In the genomic region with DNA sequence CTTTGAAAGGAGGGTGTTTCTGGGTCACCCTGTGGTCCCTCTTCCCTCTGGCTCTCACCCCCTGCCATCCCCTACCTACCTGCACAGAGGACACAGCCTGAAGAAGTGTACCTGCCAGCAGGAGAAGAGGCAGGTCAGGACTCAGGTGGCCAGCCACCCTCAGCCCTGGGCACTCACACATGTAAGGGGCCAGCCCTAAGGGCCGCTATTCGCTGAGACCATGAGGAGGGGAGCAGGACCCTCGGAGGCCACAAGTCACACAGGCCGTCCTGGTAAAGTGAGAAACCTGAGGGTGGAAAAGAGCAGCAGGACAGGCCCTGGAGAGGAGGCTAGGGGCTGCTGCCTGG, we compare ENCODE assay signal across 8 cellular contexts. TPM values are rescaled to one million over a fixed set of nuclear protein-coding genes. Genes with fewer than 3 reads are reported as not detected.
A peak's percentile ranks its signal among the peaks of the same experiment; 100 is the strongest.
DNase-seq lines count a peak whose midpoint lies in the region; ATAC-seq and TF ChIP-seq lines count a peak whose summit lies in the region.

No MANE protein-coding gene starts in this region.

- H3K36me3 Mint-ChIP-seq in endodermal cell (ENCODE audit: low read depth), result peaks cover 26% of the 10 kb centered on the region

- H3K4me1 ChIP-seq in endodermal cell (ENCODE audit: control insufficient read depth, insufficient read depth, low read length) (no peaks in the 10 kb centered on the region), ovary (ENCODE audit: insufficient read depth) (peaks cover 12% of the 10 kb centered on the region)

- H3K36me3 ChIP-seq in endodermal cell (ENCODE audit: control insufficient read depth, insufficient read depth, low read length) (peaks cover 29% of the 10 kb centered on the region), ovary (no peaks in the 10 kb centered on the region)

- H3K9me3 ChIP-seq in endodermal cell (ENCODE audit: control insufficient read depth, low read length) (no peaks in the 10 kb centered on the region), ovary (no peaks in the 10 kb centered on the region)

- H3K4me3 ChIP-seq in GM12864 (ENCODE audit: low read depth, low read length) (peak overlapping the region; percentile 90), LNCaP clone FGC (ENCODE audit: low read depth, low read length) (peak overlapping the region; percentile 84), endodermal cell (ENCODE audit: low read length) (peak overlapping the region; percentile 84), ovary (peak overlapping the region; percentile 61)

- H3K4me1 Mint-ChIP-seq in endodermal cell, result peaks cover 13% of the 10 kb centered on the region

- H3K4me3 Mint-ChIP-seq in endodermal cell, result peak overlapping the region; percentile 76

- no peak for TF ChIP-seq EP300 in ovary (IDR thresholded peaks at IDR 0.05)

- no peak for DNase-seq in GM12864 (ENCODE audit: low read depth)
- no peak for DNase-seq in LNCaP clone FGC (ENCODE audit: low read depth)
- no peak for DNase-seq in endodermal cell
- DNase-seq in ovary, result no peak
- DNase-seq in SKM-1 (lab: John Stamatoyannopoulos, UW; ENCODE audit: unreplicated experiment), result no peak
- DNase-seq in hypothalamus (lab: John Stamatoyannopoulos, UW), result no peak

- 13 to 32% methylated on average over 4 of the region's 4 CpGs for WGBS in endodermal cell (ENCODE audit: insufficient coverage in 1 of 2, insufficient read length in 1 of 2), 2 experiments
- WGBS in ovary, 3 donors, result 10 to 12% (median 10%) methylated on average over 4 of the region's 4 CpGs

- no peak for TF ChIP-seq POLR2A in ovary (IDR thresholded peaks at IDR 0.05)

- peak overlapping the region; percentile 67 for H3K9ac ChIP-seq in endodermal cell (ENCODE audit: extremely low read depth, low read length, poor library complexity, severe bottlenecking)

- H3K27ac Mint-ChIP-seq in endodermal cell, result peak overlapping the region; percentile 94

- no peak overlapping the region for H3K27ac ChIP-seq in endodermal cell (ENCODE audit: low read depth, low read length)
- peak overlapping the region; percentile 56 to 76 for H3K27ac ChIP-seq in ovary

- ATAC-seq in GM19328 (IDR thresholded peaks at IDR 0.05; ENCODE audit: unreplicated experiment) (no peak), HG02610 (IDR thresholded peaks at IDR 0.05; ENCODE audit: unreplicated experiment) (no peak)

- H3K27me3 Mint-ChIP-seq in endodermal cell (ENCODE audit: insufficient read depth), result peaks cover 28% of the 10 kb centered on the region

- TF ChIP-seq CTCF in GM12864 (IDR thresholded peaks at IDR 0.05; ENCODE audit: low read depth, low read length, missing control alignments) (no peak), LNCaP clone FGC (IDR thresholded peaks at IDR 0.05; ENCODE audit: control insufficient read depth, extremely low read depth, insufficient read depth) (no peak), endodermal cell (conservative IDR thresholded peaks at IDR 0.05) (no peak), ovary (IDR thresholded peaks at IDR 0.05) (no peak)

- intact Hi-C loops in ovary (cut with DNase I), result loop anchor here in 1 of 4 donors (2.0 kb wide), 1 partner anchor 19 kb away; the partner anchor contains the start of gene ZNF672

- H3K9me3 Mint-ChIP-seq in endodermal cell, result no peaks in the 10 kb centered on the region

- peaks cover 27% of the 10 kb centered on the region for H3K27me3 ChIP-seq in endodermal cell (ENCODE audit: control insufficient read depth, insufficient read depth, low read length, poor library complexity, severe bottlenecking)
- H3K27me3 ChIP-seq in ovary, result no peaks in the 10 kb centered on the region

RNA-seq across cellular contexts. Expression of gene ZNF692, which starts 1.2 kb away (rescaled TPM):
- total RNA-seq in endodermal cell, result 10 to 100 TPM; 47.6 to 50.3 TPM
- polyA plus RNA-seq in endodermal cell (2013, experiment 1 of 2), result 79.3 TPM
- 69.4 TPM for polyA plus RNA-seq in endodermal cell (2013, experiment 2 of 2)
- 10 to 100 TPM; 27.4 to 47.7 (median 35.4) TPM for total RNA-seq in ovary
- polyA plus RNA-seq in ovary, result 10 to 100 TPM; 13.2 to 47.4 TPM

RNA-seq across cellular contexts. Expression of gene ZNF672, which starts 19.7 kb away (rescaled TPM):
- total RNA-seq in endodermal cell (10 to 100 TPM; 33.6 to 40.5 TPM), ovary (10 to 100 TPM; 15.1 to 29.5 (median 21.6) TPM)
- 26.2 TPM for polyA plus RNA-seq in endodermal cell (2013, experiment 1 of 2)
- polyA plus RNA-seq in endodermal cell (2013, experiment 2 of 2), result 25.0 TPM
- 10 to 100 TPM in 1 of 2 donors, 1 to 10 TPM in 1; 7.3 to 10.8 TPM for polyA plus RNA-seq in ovary

RNA-seq across cellular contexts. Expression of gene SH3BP5L, which starts 32.0 kb away (rescaled TPM):
- total RNA-seq in endodermal cell (10 to 100 TPM; 27.2 to 30.2 TPM), ovary (10 to 100 TPM in 6 of 7 donors, 1 to 10 TPM in 1; 9.4 to 16.8 (median 13.9) TPM)
- polyA plus RNA-seq in endodermal cell (2013, experiment 1 of 2), result 19.6 TPM
- polyA plus RNA-seq in endodermal cell (2013, experiment 2 of 2), result 19.0 TPM
- 10 to 100 TPM in 1 of 2 donors, 1 to 10 TPM in 1; 8.1 to 13.8 TPM for polyA plus RNA-seq in ovary

RNA-seq across cellular contexts. Expression of gene PGBD2, which starts 48.3 kb away (rescaled TPM):
- total RNA-seq in endodermal cell (1 to 10 TPM; 4.8 to 7.5 TPM), ovary (10 to 100 TPM in 1 of 7 donors, 1 to 10 TPM in 6; 3.9 to 10.7 (median 7.7) TPM)
- polyA plus RNA-seq in endodermal cell (2013, experiment 1 of 2), result 6.7 TPM
- 5.4 TPM for polyA plus RNA-seq in endodermal cell (2013, experiment 2 of 2)
- 1 to 10 TPM; 6.7 to 6.8 TPM for polyA plus RNA-seq in ovary
